8 cellular contexts compared by ENCODE assay signal in the genomic region with DNA sequence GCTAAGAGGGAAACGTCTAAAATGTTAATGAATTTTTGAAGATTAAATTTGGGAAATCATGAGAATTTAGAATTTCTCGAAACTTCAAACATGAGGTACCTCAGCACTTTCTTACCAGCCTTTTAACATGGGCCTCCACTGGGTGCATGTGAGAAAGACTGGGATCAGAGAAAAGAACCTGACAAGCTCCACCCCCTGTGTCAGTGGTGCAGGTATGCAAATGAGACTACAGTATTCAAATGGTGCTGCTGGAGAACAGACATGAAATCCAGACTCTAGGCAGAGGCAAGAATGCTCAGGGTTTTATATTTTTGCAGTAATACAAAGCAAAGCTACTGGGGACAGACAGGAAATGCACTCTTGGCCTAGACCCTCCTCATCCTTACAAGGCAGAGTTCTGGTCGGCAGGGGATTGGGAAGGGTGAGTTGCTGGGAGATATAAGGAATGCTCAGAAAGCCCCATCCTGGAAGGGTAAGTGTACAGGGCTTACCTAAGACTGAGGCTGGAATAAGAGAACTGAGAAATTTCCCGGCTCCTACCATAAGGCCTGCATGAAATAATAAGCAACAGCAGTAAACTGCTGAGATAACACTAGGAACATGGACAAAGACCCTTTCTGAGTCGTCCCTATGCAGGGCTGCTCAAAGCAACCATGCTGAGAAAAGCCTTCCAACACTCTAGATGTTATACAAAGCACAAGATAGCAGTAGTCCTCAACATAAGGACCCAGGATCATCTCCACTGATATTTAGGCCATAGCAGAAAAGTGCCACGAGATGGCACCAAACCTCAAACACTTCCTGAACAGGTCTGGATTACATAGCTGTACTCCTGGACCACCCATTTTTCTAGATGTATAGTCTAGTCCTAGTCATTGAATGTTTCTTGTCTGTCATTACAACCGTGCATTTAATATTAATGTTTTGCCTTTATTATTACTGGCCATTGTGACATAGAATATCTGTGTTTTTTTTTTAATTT.
DNase-seq lines count a peak whose midpoint lies in the region; ATAC-seq and TF ChIP-seq lines count a peak whose summit lies in the region.

No MANE protein-coding gene starts in this region.

- H3K9me3 ChIP-seq in OCI-LY1 (ENCODE audit: low read length) (no peaks in the 10 kb centered on the region), colonic mucosa (no peaks in the 10 kb centered on the region), liver (ENCODE audit: control insufficient read depth in 4 of 4, low read length in 3 of 4) (no peaks in the 10 kb centered on the region), aorta (ENCODE audit: control insufficient read depth, low read length) (no peaks in the 10 kb centered on the region)

- H3K27me3 ChIP-seq in GM23338 (ENCODE audit: insufficient read depth) (no peaks in the 10 kb centered on the region), OCI-LY1 (ENCODE audit: insufficient read depth, low read length) (no peaks in the 10 kb centered on the region), colonic mucosa (no peaks in the 10 kb centered on the region), liver (ENCODE audit: control insufficient read depth in 4 of 4, insufficient read depth in 4 of 4, low read length in 3 of 4) (no peaks in the 10 kb centered on the region), aorta (ENCODE audit: control insufficient read depth in 1 of 2, insufficient read depth in 2 of 2, low read length in 1 of 2) (no peaks in the 10 kb centered on the region)

- H3K27me3 Mint-ChIP-seq in GM23338 (ENCODE audit: insufficient read depth, low read depth, poor library complexity) = no peaks in the 10 kb centered on the region

- peak; percentile 46 to 61 for ATAC-seq in activated naive CD4-positive, alpha-beta T cell treated with anti-CD3 and anti-CD28 coated beads, Interleukin-2, amount 50 U/mL, for 72 hours
- peak; percentile 97 for ATAC-seq in GM23338
- peak; percentile 74 for ATAC-seq in aorta (ENCODE audit: low FRiP score)

- H3K4me3 ChIP-seq in GM23338 (no peak overlapping the region), OCI-LY1 (ENCODE audit: low read depth, low read length, poor library complexity, severe bottlenecking) (no peak overlapping the region), colonic mucosa (no peak overlapping the region), liver (ENCODE audit: low read depth in 1 of 3, low read length in 3 of 3) (no peak overlapping the region), aorta (ENCODE audit: low read length in 2 of 2) (no peak overlapping the region)

- H3K79me2 ChIP-seq in GM23338 (replicated peaks; ENCODE audit: insufficient read depth) (no peaks in the 10 kb centered on the region), OCI-LY1 (ENCODE audit: insufficient read depth, low read length) (no peaks in the 10 kb centered on the region)

- DNase-seq in activated naive CD4-positive, alpha-beta T cell treated with anti-CD3 and anti-CD28 coated beads, Interleukin-2, amount 50 U/mL, for 72 hours (ENCODE audit: low spot score in 2 of 2) = peak in 1 of 2 donors; percentile 4
- DNase-seq in activated naive CD4-positive, alpha-beta T cell treated with Interleukin-2 at 50 U/mL for 16 hours = no peak
- peak; percentile 71 for DNase-seq in GM23338 (ENCODE audit: low spot score)
- peak; percentile 40 for DNase-seq in HuH-7 (ENCODE audit: low spot score)
- peak; percentile 32 for DNase-seq in colonic mucosa
- DNase-seq in aorta = peak in 1 of 2 donors; percentile 39

- peaks cover 7% of the 10 kb centered on the region for H3K4me1 Mint-ChIP-seq in GM23338

- no peaks in the 10 kb centered on the region for H3K36me3 Mint-ChIP-seq in activated naive CD4-positive, alpha-beta T cell treated with anti-CD3 and anti-CD28 coated beads, Interleukin-2, amount 50 U/mL, for 72 hours
- no peaks in the 10 kb centered on the region for H3K36me3 Mint-ChIP-seq in GM23338 (ENCODE audit: low read depth)

- H3K4me1 ChIP-seq in GM23338 (ENCODE audit: insufficient read depth) = peaks cover 10% of the 10 kb centered on the region; the same call in 1 of the 2 replicates
- no peaks in the 10 kb centered on the region for H3K4me1 ChIP-seq in OCI-LY1 (ENCODE audit: insufficient read depth, low read length, severe bottlenecking)
- H3K4me1 ChIP-seq in colonic mucosa = no peaks in the 10 kb centered on the region
- no peaks in the 10 kb centered on the region for H3K4me1 ChIP-seq in liver (ENCODE audit: control insufficient read depth in 4 of 4, insufficient read depth in 4 of 4, low read length in 3 of 4)
- H3K4me1 ChIP-seq in aorta (ENCODE audit: control insufficient read depth in 1 of 2, insufficient read depth in 2 of 2, low read length in 2 of 2) = no peaks in the 10 kb centered on the region

- TF ChIP-seq RAD21 in liver (IDR thresholded peaks at IDR 0.05) = peak; percentile 82 to 90

- H3K9me3 Mint-ChIP-seq in activated naive CD4-positive, alpha-beta T cell treated with anti-CD3 and anti-CD28 coated beads, Interleukin-2, amount 50 U/mL, for 72 hours = no peaks in the 10 kb centered on the region
- H3K9me3 Mint-ChIP-seq in GM23338 = no peaks in the 10 kb centered on the region

- no peak overlapping the region for H3K4me2 ChIP-seq in GM23338
- H3K4me2 ChIP-seq in OCI-LY1 (ENCODE audit: low read length) = no peak overlapping the region

- H4K20me1 ChIP-seq in GM23338 (replicated peaks; ENCODE audit: insufficient read depth) (no peaks in the 10 kb centered on the region), OCI-LY1 (ENCODE audit: insufficient read depth, low read length) (no peaks in the 10 kb centered on the region)

- H3K9ac ChIP-seq in OCI-LY1 (ENCODE audit: low read length) = no peak overlapping the region
- H3K9ac ChIP-seq in colonic mucosa (ENCODE audit: low read depth in 2 of 2, low read length in 2 of 2) = no peak overlapping the region
- H3K9ac ChIP-seq in liver (ENCODE audit: low read depth in 1 of 2, low read length in 2 of 2) = no peak overlapping the region

- intact Hi-C loops in colonic mucosa (cut with DNase I) (loop anchor here (5.0 kb wide), 1 partner anchor 297 kb away; the partner anchor contains the start of gene NTS), aorta (cut with DNase I) (loop anchor here (2.0 kb wide), 2 partner anchors 291 to 299 kb away; partner anchors contain the start of gene NTS (in 1 of the 2))

- H3K9me2 ChIP-seq in GM23338 (ENCODE audit: insufficient read depth) (no peaks in the 10 kb centered on the region), OCI-LY1 (ENCODE audit: low read depth, low read length) (no peaks in the 10 kb centered on the region)

- peak; percentile 75 to 88 for TF ChIP-seq CTCF in GM23338 (conservative IDR thresholded peaks at IDR 0.05; ENCODE audit: low read depth in 2 of 2)
- peak; percentile 73 for TF ChIP-seq CTCF in OCI-LY1 (IDR thresholded peaks at IDR 0.05; ENCODE audit: low read length)
- TF ChIP-seq CTCF in colonic mucosa (IDR thresholded peaks at IDR 0.05) = peak; percentile 50
- TF ChIP-seq CTCF in liver (IDR thresholded peaks at IDR 0.05; ENCODE audit: low read depth, low read length, missing input control) = peak; percentile 68

- H3K27ac ChIP-seq in GM23338 (ENCODE audit: low read depth) = no peak overlapping the region; the same call in 1 of the 2 replicates
- no peak overlapping the region for H3K27ac ChIP-seq in OCI-LY1 (ENCODE audit: low read depth, low read length, poor library complexity, severe bottlenecking)
- H3K27ac ChIP-seq in colonic mucosa = no peak overlapping the region
- H3K27ac ChIP-seq in liver (ENCODE audit: low read depth in 1 of 2, low read length in 2 of 2) = no peak overlapping the region
- no peak overlapping the region for H3K27ac ChIP-seq in aorta (ENCODE audit: low read depth in 1 of 2, low read length in 2 of 2)

- H3K27ac Mint-ChIP-seq in activated naive CD4-positive, alpha-beta T cell treated with anti-CD3 and anti-CD28 coated beads, Interleukin-2, amount 50 U/mL, for 72 hours = no peak overlapping the region
- H3K27ac Mint-ChIP-seq in GM23338 = no peak overlapping the region; the same call in none of the 2 replicates

- H2AFZ ChIP-seq in GM23338 (peak overlapping the region; percentile 70; the same call in 1 of the 2 replicates), OCI-LY1 (ENCODE audit: low read length) (no peak overlapping the region)

- no peak overlapping the region for H3K4me3 Mint-ChIP-seq in GM23338

- no peaks in the 10 kb centered on the region for H3F3A ChIP-seq in GM23338 (replicated peaks; ENCODE audit: low read depth)
- H3F3A ChIP-seq in OCI-LY1 (ENCODE audit: insufficient read depth, low read length) = no peaks in the 10 kb centered on the region

- 53% methylated on average over 7 of the region's 7 CpGs for WGBS in liver
- 54 to 55% methylated on average over 7 of the region's 7 CpGs for WGBS in aorta, 2 donors

- no peaks in the 10 kb centered on the region for H3K36me3 ChIP-seq in GM23338 (ENCODE audit: insufficient read depth)
- no peaks in the 10 kb centered on the region for H3K36me3 ChIP-seq in OCI-LY1 (ENCODE audit: insufficient read depth, low read length)
- no peaks in the 10 kb centered on the region for H3K36me3 ChIP-seq in colonic mucosa
- H3K36me3 ChIP-seq in liver (ENCODE audit: control insufficient read depth in 4 of 4, insufficient read depth in 3 of 4, low read depth in 1 of 4, low read length in 3 of 4) = no peaks in the 10 kb centered on the region
- no peaks in the 10 kb centered on the region for H3K36me3 ChIP-seq in aorta (ENCODE audit: control insufficient read depth in 1 of 2, insufficient read depth in 2 of 2, low read length in 1 of 2)

TF ChIP-seq in GM23338, 12 proteins besides CTCF, POLR2A, EP300 and RAD21:
- no peak for TF ChIP-seq ZNF114 (CRISPR knock-in tag; IDR thresholded peaks at IDR 0.05)
- no peak for TF ChIP-seq NANOG (IDR thresholded peaks at IDR 0.05; ENCODE audit: borderline replicate concordance)

TF ChIP-seq in liver, 16 proteins besides CTCF, POLR2A, EP300 and RAD21:
- no peak for TF ChIP-seq HNF4G (IDR thresholded peaks at IDR 0.05)
- TF ChIP-seq FOXA2 (IDR thresholded peaks at IDR 0.05) = peak; percentile 18
